15 cellular contexts compared by ENCODE assay signal in the genomic region with DNA sequence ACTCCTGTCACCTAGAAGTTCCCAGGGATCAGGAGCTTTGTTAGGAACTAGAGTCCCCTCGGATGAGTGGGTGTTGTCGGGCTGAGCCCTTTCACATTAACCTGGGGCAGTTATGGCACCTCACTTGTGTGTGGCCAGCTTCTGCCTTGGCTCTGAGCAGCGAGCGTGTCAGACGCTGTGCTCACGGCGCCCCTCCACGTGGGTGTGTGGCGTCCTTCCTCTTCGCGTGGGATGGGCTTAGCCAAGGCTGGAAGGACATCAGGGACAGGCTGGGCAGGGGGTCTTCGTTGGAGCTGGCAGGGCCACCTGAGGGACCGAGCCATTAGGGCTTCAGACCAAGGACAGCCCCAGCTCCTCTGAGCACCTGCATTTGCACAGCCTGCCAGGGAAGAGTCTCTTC. TPM values are rescaled to one million over a fixed set of nuclear protein-coding genes. Genes with fewer than 3 reads are reported as not detected.
A peak's percentile ranks its signal among the peaks of the same experiment; 100 is the strongest.
DNase-seq lines count a peak whose midpoint lies in the region; ATAC-seq, FAIRE-seq and TF ChIP-seq lines count a peak whose summit lies in the region.
"Had no signal": no experiment of that assay in that cellular context is flagged by ENCODE, and none has a peak within 500 bp of the region (broad histone marks: within the 10 kb centered on the region; RNA-seq: fewer than 3 reads in every experiment).

No MANE protein-coding gene starts in this region.

- FAIRE-seq in GM12892 (lab: Jason Lieb, UNC), result no peak
- FAIRE-seq: G401.6 had no signal

- H3K27ac ChIP-seq in CD4-positive, CD25-positive, alpha-beta regulatory T cell (ENCODE audit: insufficient read depth, low read length, poor library complexity, severe bottlenecking), result no peak overlapping the region
- H3K27ac ChIP-seq in left lung, result peak overlapping the region; percentile 68 to 70

- DNase-seq in CD4-positive, CD25-positive, alpha-beta regulatory T cell, result no peak
- DNase-seq in activated B cell treated with CpG ODN at 0.5 μM for 24 hours (no peak), left lung (no peak), GM12892 (ENCODE audit: insufficient read length) (no peak), omental fat pad (ENCODE audit: low spot score) (no peak)
- DNase-seq in stimulated activated effector memory CD8-positive, alpha-beta T cell treated with anti-CD3 and anti-CD28 coated beads, Interleukin-12 subunit alpha, Interleukin-12 subunit beta, amount 100 ng/mL, for 72 hours (ENCODE audit: low spot score in 2 of 2), result no peak
- DNase-seq: activated CD4-positive, alpha-beta T cell treated with anti-CD3 and anti-CD28 coated beads, Interleukin-2, amount 50 U/mL, for 1 hour; activated T-cell treated with anti-CD3 and anti-CD28 coated beads, Interleukin-2, amount 50 U/mL, for 72 hours; CD8-positive, alpha-beta T cell; GOT3; NCI-H2029 treated with DMSO at 0.1 percent for 48 hours; ovary had no signal

- no peak overlapping the region for H3K4me3 Mint-ChIP-seq in CD4-positive, CD25-positive, alpha-beta regulatory T cell
- peak overlapping the region; percentile 29 for H3K4me3 Mint-ChIP-seq in activated B cell treated with CpG ODN at 0.5 μM for 24 hours
- no peak overlapping the region for H3K4me3 Mint-ChIP-seq in stimulated activated effector memory CD8-positive, alpha-beta T cell treated with anti-CD3 and anti-CD28 coated beads, Interleukin-12 subunit alpha, Interleukin-12 subunit beta, amount 100 ng/mL, for 72 hours
- no peak overlapping the region for H3K4me3 Mint-ChIP-seq in activated T-helper 17 cell treated with anti-CD3 and anti-CD28 coated beads, Interleukin-2, amount 50 U/mL, for 72 hours
- H3K4me3 Mint-ChIP-seq: activated T-cell treated with anti-CD3 and anti-CD28 coated beads, Interleukin-2, amount 50 U/mL, for 72 hours; CD8-positive, alpha-beta T cell had no signal

- no peak for TF ChIP-seq POLR2A in GM12892 (IDR thresholded peaks at IDR 0.05; ENCODE audit: low read depth, low read length)

- TF ChIP-seq CTCF in activated B cell treated with CpG ODN at 0.5 μM for 24 hours (IDR thresholded peaks at IDR 0.05), result no peak
- TF ChIP-seq CTCF in left lung (IDR thresholded peaks at IDR 0.05), result no peak
- no peak for TF ChIP-seq CTCF in omental fat pad (IDR thresholded peaks at IDR 0.05)

- no peak for ATAC-seq in CD4-positive, CD25-positive, alpha-beta regulatory T cell (ENCODE audit: low read depth in 2 of 2)
- no peak for ATAC-seq in activated B cell treated with CpG ODN at 0.5 μM for 24 hours (ENCODE audit: low read depth)
- ATAC-seq in left lung, result no peak
- ATAC-seq in stimulated activated effector memory CD8-positive, alpha-beta T cell treated with anti-CD3 and anti-CD28 coated beads, Interleukin-12 subunit alpha, Interleukin-12 subunit beta, amount 100 ng/mL, for 72 hours, result no peak
- ATAC-seq in omental fat pad (ENCODE audit: low FRiP score), result no peak
- no peak for ATAC-seq in HG02884 (IDR thresholded peaks at IDR 0.05; ENCODE audit: unreplicated experiment)
- ATAC-seq in activated T-helper 17 cell treated with anti-CD3 and anti-CD28 coated beads, Interleukin-2, amount 50 U/mL, for 72 hours (replicated peaks), result no peak
- ATAC-seq: activated T-cell treated with anti-CD3 and anti-CD28 coated beads, Interleukin-2, amount 50 U/mL, for 72 hours; CD8-positive, alpha-beta T cell had no signal

- H3K9me3 ChIP-seq in CD4-positive, CD25-positive, alpha-beta regulatory T cell (ENCODE audit: control insufficient read depth in 2 of 2, low read length in 2 of 2), result no peaks in the 10 kb centered on the region
- no peaks in the 10 kb centered on the region for H3K9me3 ChIP-seq in left lung
- H3K9me3 ChIP-seq: ovary had no signal

- POLR2A ChIA-PET in activated B cell treated with CpG ODN at 0.5 μM for 24 hours (lab: Charles Lee), result interaction anchor here (0.6 to 2.7 kb wide), 10 partner anchors 10 to 185 kb away, joined by 3 to 15 read pairs (median 4); partner anchors contain the start of gene AP3D1

- H3K27me3 ChIP-seq in CD4-positive, CD25-positive, alpha-beta regulatory T cell (ENCODE audit: control insufficient read depth, insufficient read depth, low read length), result no peaks in the 10 kb centered on the region
- no peaks in the 10 kb centered on the region for H3K27me3 ChIP-seq in left lung
- H3K27me3 ChIP-seq: ovary had no signal

- peaks cover 10% of the 10 kb centered on the region for H3K36me3 Mint-ChIP-seq in CD4-positive, CD25-positive, alpha-beta regulatory T cell
- H3K36me3 Mint-ChIP-seq in activated B cell treated with CpG ODN at 0.5 μM for 24 hours (ENCODE audit: low read depth), result peaks cover 76% of the 10 kb centered on the region
- peaks cover 99% of the 10 kb centered on the region for H3K36me3 Mint-ChIP-seq in stimulated activated effector memory CD8-positive, alpha-beta T cell treated with anti-CD3 and anti-CD28 coated beads, Interleukin-12 subunit alpha, Interleukin-12 subunit beta, amount 100 ng/mL, for 72 hours
- H3K36me3 Mint-ChIP-seq in activated T-helper 17 cell treated with anti-CD3 and anti-CD28 coated beads, Interleukin-2, amount 50 U/mL, for 72 hours (ENCODE audit: low read depth), result peaks cover 93% of the 10 kb centered on the region

- no peak overlapping the region for H3K4me3 ChIP-seq in CD4-positive, CD25-positive, alpha-beta regulatory T cell (ENCODE audit: low read depth, low read length)
- H3K4me3 ChIP-seq in left lung, result no peak overlapping the region
- H3K4me3 ChIP-seq: ovary had no signal

- H3K4me1 Mint-ChIP-seq in CD4-positive, CD25-positive, alpha-beta regulatory T cell, result peaks cover 0 to 4% (median 2%) of the 10 kb centered on the region in 4 donors
- H3K4me1 Mint-ChIP-seq in activated B cell treated with CpG ODN at 0.5 μM for 24 hours, result peaks cover 61% of the 10 kb centered on the region
- H3K4me1 Mint-ChIP-seq in stimulated activated effector memory CD8-positive, alpha-beta T cell treated with anti-CD3 and anti-CD28 coated beads, Interleukin-12 subunit alpha, Interleukin-12 subunit beta, amount 100 ng/mL, for 72 hours, result peaks cover 45% of the 10 kb centered on the region
- peaks cover 4% of the 10 kb centered on the region for H3K4me1 Mint-ChIP-seq in activated T-helper 17 cell treated with anti-CD3 and anti-CD28 coated beads, Interleukin-2, amount 50 U/mL, for 72 hours

- H3K27me3 Mint-ChIP-seq in CD4-positive, CD25-positive, alpha-beta regulatory T cell, result no peaks in the 10 kb centered on the region
- H3K27me3 Mint-ChIP-seq in activated B cell treated with CpG ODN at 0.5 μM for 24 hours, result no peaks in the 10 kb centered on the region
- no peaks in the 10 kb centered on the region for H3K27me3 Mint-ChIP-seq in activated T-helper 17 cell treated with anti-CD3 and anti-CD28 coated beads, Interleukin-2, amount 50 U/mL, for 72 hours

- H3K36me3 ChIP-seq in CD4-positive, CD25-positive, alpha-beta regulatory T cell (ENCODE audit: control insufficient read depth, insufficient read depth, low read length), result peaks cover 27% of the 10 kb centered on the region
- H3K36me3 ChIP-seq in left lung, result peaks cover 0 to 79% of the 10 kb centered on the region in 2 donors
- H3K36me3 ChIP-seq: ovary had no signal

- intact Hi-C loops in activated B cell treated with CpG ODN at 0.5 μM for 24 hours (cut with micrococcal nuclease) (loop anchor here (1.0 to 5.0 kb wide), 2 partner anchors 16 to 35 kb away; partner anchors contain the start of gene AP3D1), left lung (cut with DNase I) (no loop called here)

- peak overlapping the region in 2 of 3 donors; percentile 77 to 83 for H3K27ac Mint-ChIP-seq in CD4-positive, CD25-positive, alpha-beta regulatory T cell
- peak overlapping the region; percentile 51 for H3K27ac Mint-ChIP-seq in activated B cell treated with CpG ODN at 0.5 μM for 24 hours
- H3K27ac Mint-ChIP-seq in stimulated activated effector memory CD8-positive, alpha-beta T cell treated with anti-CD3 and anti-CD28 coated beads, Interleukin-12 subunit alpha, Interleukin-12 subunit beta, amount 100 ng/mL, for 72 hours, result peak overlapping the region; percentile 53
- no peak overlapping the region for H3K27ac Mint-ChIP-seq in activated T-helper 17 cell treated with anti-CD3 and anti-CD28 coated beads, Interleukin-2, amount 50 U/mL, for 72 hours
- H3K27ac Mint-ChIP-seq: activated T-cell treated with anti-CD3 and anti-CD28 coated beads, Interleukin-2, amount 50 U/mL, for 72 hours; CD8-positive, alpha-beta T cell had no signal

- H3K4me1 ChIP-seq in CD4-positive, CD25-positive, alpha-beta regulatory T cell (ENCODE audit: control insufficient read depth, insufficient read depth, low read length, poor library complexity, severe bottlenecking), result no peaks in the 10 kb centered on the region
- H3K4me1 ChIP-seq in left lung, result peaks cover 27 to 67% of the 10 kb centered on the region in 2 donors

- H3K9me3 Mint-ChIP-seq in CD4-positive, CD25-positive, alpha-beta regulatory T cell, result no peaks in the 10 kb centered on the region
- no peaks in the 10 kb centered on the region for H3K9me3 Mint-ChIP-seq in activated B cell treated with CpG ODN at 0.5 μM for 24 hours
- no peaks in the 10 kb centered on the region for H3K9me3 Mint-ChIP-seq in stimulated activated effector memory CD8-positive, alpha-beta T cell treated with anti-CD3 and anti-CD28 coated beads, Interleukin-12 subunit alpha, Interleukin-12 subunit beta, amount 100 ng/mL, for 72 hours
- no peaks in the 10 kb centered on the region for H3K9me3 Mint-ChIP-seq in activated T-helper 17 cell treated with anti-CD3 and anti-CD28 coated beads, Interleukin-2, amount 50 U/mL, for 72 hours
- H3K9me3 Mint-ChIP-seq: activated T-cell treated with anti-CD3 and anti-CD28 coated beads, Interleukin-2, amount 50 U/mL, for 72 hours; CD8-positive, alpha-beta T cell had no signal

- CTCF ChIA-PET in activated B cell treated with CpG ODN at 0.5 μM for 24 hours (lab: Charles Lee), result interaction anchor here (0.5 to 1.3 kb wide), 2 partner anchors 31 to 193 kb away, joined by 4 to 6 read pairs; no protein-coding TSS in a partner anchor

RNA-seq across cellular contexts. Expression of gene DOT1L, which starts 23.4 kb away (rescaled TPM):
- 39.3 TPM for total RNA-seq in CD4-positive, CD25-positive, alpha-beta regulatory T cell
- under 1 TPM; 0.17 to 0.47 (median 0.28) TPM for polyA plus RNA-seq in CD4-positive, CD25-positive, alpha-beta regulatory T cell
- total RNA-seq in activated B cell treated with CpG ODN at 0.5 μM for 24 hours, result 55.0 and 65.2 TPM in 2 replicates
- total RNA-seq in left lung, result 10 to 100 TPM; 28.9 to 43.0 TPM
- polyA plus RNA-seq in GM12892 (2012; ENCODE audit: missing spikeins), result 12.6 TPM
- 10 to 100 TPM in 3 of 4 donors, 1 to 10 TPM in 1; 8.2 to 52.4 (median 15.3) TPM for total RNA-seq in omental fat pad
- total RNA-seq in activated T-helper 17 cell treated with anti-CD3 and anti-CD28 coated beads, Interleukin-2, amount 50 U/mL, for 72 hours, result 100 to 1,000 TPM in 1 of 2 donors, 10 to 100 TPM in 1; 76.6 to 114 TPM

RNA-seq across cellular contexts. Expression of gene AP3D1, which starts 35.8 kb away (rescaled TPM):
- 78.0 TPM for total RNA-seq in CD4-positive, CD25-positive, alpha-beta regulatory T cell
- 10 to 100 TPM; 12.0 to 13.6 (median 12.9) TPM for polyA plus RNA-seq in CD4-positive, CD25-positive, alpha-beta regulatory T cell
- total RNA-seq in activated B cell treated with CpG ODN at 0.5 μM for 24 hours (97.2 and 109 TPM in 2 replicates), left lung (100 to 1,000 TPM; 109 to 128 TPM), omental fat pad (100 to 1,000 TPM in 1 of 4 donors, 10 to 100 TPM in 3; 66.7 to 107 (median 79.6) TPM)
- polyA plus RNA-seq in GM12892 (2012; ENCODE audit: missing spikeins), result 41.7 TPM
- total RNA-seq in activated T-helper 17 cell treated with anti-CD3 and anti-CD28 coated beads, Interleukin-2, amount 50 U/mL, for 72 hours, result 100 to 1,000 TPM in 1 of 2 donors, 10 to 100 TPM in 1; 83.6 to 108 TPM

RNA-seq across cellular contexts. Expression of gene PLEKHJ1, which starts 49.0 kb away (rescaled TPM):
- total RNA-seq in CD4-positive, CD25-positive, alpha-beta regulatory T cell, result 50.3 TPM
- polyA plus RNA-seq in CD4-positive, CD25-positive, alpha-beta regulatory T cell, result 100 to 1,000 TPM in 3 of 4 donors, 10 to 100 TPM in 1; 97.7 to 121 (median 108) TPM
- 74.4 and 74.9 TPM in 2 replicates for total RNA-seq in activated B cell treated with CpG ODN at 0.5 μM for 24 hours
- 10 to 100 TPM; 61.1 to 74.4 TPM for total RNA-seq in left lung
- 41.7 TPM for polyA plus RNA-seq in GM12892 (2012; ENCODE audit: missing spikeins)
- 10 to 100 TPM; 45.0 to 67.5 (median 52.3) TPM for total RNA-seq in omental fat pad
- total RNA-seq in activated T-helper 17 cell treated with anti-CD3 and anti-CD28 coated beads, Interleukin-2, amount 50 U/mL, for 72 hours, result 10 to 100 TPM; 45.8 to 74.8 TPM

RNA-seq across cellular contexts. Expression of gene SF3A2, which starts 49.5 kb away (rescaled TPM):
- 146 TPM for total RNA-seq in CD4-positive, CD25-positive, alpha-beta regulatory T cell
- 10 to 100 TPM; 13.5 to 26.0 (median 20.0) TPM for polyA plus RNA-seq in CD4-positive, CD25-positive, alpha-beta regulatory T cell
- total RNA-seq in activated B cell treated with CpG ODN at 0.5 μM for 24 hours (107 and 117 TPM in 2 replicates), left lung (10 to 100 TPM; 50.1 to 57.8 TPM), omental fat pad (10 to 100 TPM; 13.2 to 31.1 (median 24.5) TPM)
- 15.6 TPM for polyA plus RNA-seq in GM12892 (2012; ENCODE audit: missing spikeins)
- 100 to 1,000 TPM in 1 of 2 donors, 10 to 100 TPM in 1; 99.5 to 119 TPM for total RNA-seq in activated T-helper 17 cell treated with anti-CD3 and anti-CD28 coated beads, Interleukin-2, amount 50 U/mL, for 72 hours
